In the genomic region with DNA sequence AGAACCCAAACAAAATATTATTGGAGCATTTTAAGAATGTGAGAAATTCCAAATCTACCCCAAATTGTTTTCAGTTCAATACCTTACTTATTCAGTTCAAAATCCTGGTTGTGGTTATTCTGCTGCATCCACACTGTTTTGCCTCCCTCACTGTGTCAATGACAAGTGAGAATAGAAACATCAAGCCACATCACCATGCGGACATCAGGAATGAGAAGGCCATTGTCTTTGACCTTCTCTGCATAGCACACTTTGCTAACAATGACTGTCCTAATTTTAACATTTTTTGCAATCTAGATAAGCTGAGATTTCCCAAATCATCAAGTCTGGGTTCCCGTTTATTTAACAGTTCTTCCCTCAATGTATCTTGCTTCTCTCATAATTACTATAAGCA, we compare ENCODE assay signal across 22 cellular contexts.
"Had no signal": no experiment of that assay in that cellular context is flagged by ENCODE, and none has a peak within 500 bp of the region (broad histone marks: within the 10 kb centered on the region; RNA-seq: fewer than 3 reads in every experiment).

No MANE protein-coding gene starts in this region.

- H3K36me3 Mint-ChIP-seq: naive B cell; stimulated activated naive B cell treated with anti-CD40 and anti-IgM and Interleukin-4, amounts not matched to agents 10 μg/mL and 1 μg/mL and 100 μg/mL, for 72 hours had no signal

- H3K27me3 Mint-ChIP-seq: progenitor cell of endocrine pancreas had no signal

- H3K36me3 ChIP-seq: brain microvascular endothelial cell, gastroesophageal sphincter, heart right ventricle, upper lobe of left lung had no signal

- H3K4me1 Mint-ChIP-seq: central memory CD8-positive, alpha-beta T cell; stimulated activated naive B cell treated with anti-CD40 and anti-IgM and Interleukin-4, amounts not matched to agents 10 μg/mL and 1 μg/mL and 100 μg/mL, for 72 hours had no signal

- ATAC-seq: gastroesophageal sphincter; heart right ventricle; left colon; stimulated activated naive B cell treated with anti-CD40 and anti-IgM and Interleukin-4, amounts not matched to agents 10 μg/mL and 1 μg/mL and 100 μg/mL, for 72 hours; T-cell had no signal

- DNase-seq: activated CD4-positive, alpha-beta T cell treated with anti-CD3 and anti-CD28 coated beads for 1 hour; activated CD4-positive, alpha-beta T cell treated with anti-CD3 and anti-CD28 coated beads, Interleukin-2, amount 50 U/mL, for 1 hour; activated gamma-delta T cell treated with Interleukin-2 at 50 U/mL for 16 hours; activated T-cell treated with anti-CD3 and anti-CD28 coated beads, Interleukin-2, amount 50 U/mL, for 1 hour; aorta; brain microvascular endothelial cell; heart right ventricle; left colon; mesenchymal stem cell; naive B cell; stimulated activated CD4-positive, alpha-beta T cell treated with anti-CD3 and anti-CD28 coated beads, Interleukin-2, amount 100 ng/mL, for 48 hours; stimulated activated CD8-positive, alpha-beta memory T cell treated with anti-CD3 and anti-CD28 coated beads, Interleukin-4, amount 100 ng/mL, for 48 hours; stimulated activated naive B cell treated with anti-CD40 and anti-IgM and Interleukin-4, amounts not matched to agents 10 μg/mL and 1 μg/mL and 100 μg/mL, for 72 hours; T-cell; upper lobe of left lung had no signal

- H3K4me3 ChIP-seq: coronary artery, gastroesophageal sphincter, heart right ventricle, upper lobe of left lung had no signal

- H3K27me3 ChIP-seq: brain microvascular endothelial cell, gastroesophageal sphincter, heart right ventricle, upper lobe of left lung had no signal

- H3K27ac Mint-ChIP-seq: activated naive CD4-positive, alpha-beta T cell treated with anti-CD3 and anti-CD28 coated beads, Interleukin-2, amount 50 U/mL, for 24 hours; progenitor cell of endocrine pancreas; stimulated activated naive B cell treated with anti-CD40 and anti-IgM and Interleukin-4, amounts not matched to agents 10 μg/mL and 1 μg/mL and 100 μg/mL, for 72 hours; T-cell had no signal

- H3K9me3 ChIP-seq: gastroesophageal sphincter, heart right ventricle, upper lobe of left lung had no signal

- H3K9me3 Mint-ChIP-seq: activated naive CD4-positive, alpha-beta T cell treated with anti-CD3 and anti-CD28 coated beads, Interleukin-2, amount 50 U/mL, for 24 hours; central memory CD8-positive, alpha-beta T cell; neural crest cell; stimulated activated naive B cell treated with anti-CD40 and anti-IgM and Interleukin-4, amounts not matched to agents 10 μg/mL and 1 μg/mL and 100 μg/mL, for 72 hours; T-cell had no signal

- H3K27ac ChIP-seq: brain microvascular endothelial cell, coronary artery, epithelial cell of prostate, gastroesophageal sphincter, heart right ventricle, upper lobe of left lung had no signal

- H3K4me3 Mint-ChIP-seq: activated naive CD4-positive, alpha-beta T cell treated with anti-CD3 and anti-CD28 coated beads, Interleukin-2, amount 50 U/mL, for 24 hours; central memory CD8-positive, alpha-beta T cell; naive B cell; neural crest cell; stimulated activated naive B cell treated with anti-CD40 and anti-IgM and Interleukin-4, amounts not matched to agents 10 μg/mL and 1 μg/mL and 100 μg/mL, for 72 hours; T-cell had no signal
